26 cellular contexts compared by ENCODE assay signal in genomic region chr3:144662729-144663128, GRCh38.
A peak's percentile ranks its signal among the peaks of the same experiment; 100 is the strongest.
DNase-seq lines count a peak whose midpoint lies in the region; ATAC-seq lines count a peak whose summit lies in the region.
"Had no signal": no experiment of that assay in that cellular context is flagged by ENCODE, and none has a peak within 500 bp of the region (broad histone marks: within the 10 kb centered on the region; RNA-seq: fewer than 3 reads in every experiment).

No MANE protein-coding gene starts in this region.

- H3K27ac ChIP-seq in caudate nucleus (ENCODE audit: low read depth, low read length) (peak overlapping the region; percentile 89), layer of hippocampus (ENCODE audit: low read depth, low read length) (peak overlapping the region; percentile 83)
- H3K27ac ChIP-seq: A549, HL-60, KMS-11, SJSA1 had no signal

- no peak for ATAC-seq in stimulated activated memory B cell treated with anti-CD40 and anti-IgM and Interleukin-4, amounts not matched to agents 10 μg/mL and 1 μg/mL and 100 μg/mL, for 72 hours
- ATAC-seq in naive thymus-derived CD8-positive, alpha-beta T cell, result no peak
- ATAC-seq: A549, HCT116, PC-3, Right ventricle myocardium inferior had no signal

- H3K36me3 Mint-ChIP-seq in stimulated activated memory B cell treated with anti-CD40 and anti-IgM and Interleukin-4, amounts not matched to agents 10 μg/mL and 1 μg/mL and 100 μg/mL, for 72 hours, result no peaks in the 10 kb centered on the region
- peaks cover 0 to 5% (median 0%) of the 10 kb centered on the region in 3 donors for H3K36me3 Mint-ChIP-seq in naive thymus-derived CD8-positive, alpha-beta T cell
- H3K36me3 Mint-ChIP-seq: CD4-positive, alpha-beta memory T cell; IgD-negative memory B cell had no signal

- H3K9me3 Mint-ChIP-seq in stimulated activated memory B cell treated with anti-CD40 and anti-IgM and Interleukin-4, amounts not matched to agents 10 μg/mL and 1 μg/mL and 100 μg/mL, for 72 hours, result peaks cover 8% of the 10 kb centered on the region
- peaks cover 8 to 30% (median 17%) of the 10 kb centered on the region in 9 donors for H3K9me3 Mint-ChIP-seq in naive thymus-derived CD8-positive, alpha-beta T cell

- DNase-seq in NCI-H82 treated with DMSO at 0.1 percent for 48 hours (lab: John Stamatoyannopoulos, UW; ENCODE audit: unreplicated experiment), result peak; percentile 10
- DNase-seq in caudate nucleus (lab: John Stamatoyannopoulos, UW), result no peak
- peak; percentile 55 for DNase-seq in superior temporal gyrus (ENCODE audit: extremely low spot score)
- DNase-seq in GF-D8 (lab: John Stamatoyannopoulos, UW), result no peak
- DNase-seq in occipital lobe (lab: John Stamatoyannopoulos, UW), result no peak
- DNase-seq in naive thymus-derived CD8-positive, alpha-beta T cell, result no peak
- DNase-seq: AML-193; CD4-positive, alpha-beta memory T cell; COR-L47; MM.1S; NCI-H1048; NCI-H1417 treated with DMSO at 0.1 percent for 48 hours; NCI-H1694 treated with DMSO at 0.1 percent for 48 hours; NCI-H2081; NCI-H2227 treated with DMSO at 0.1 percent for 48 hours; NCI-H69; PC-3 had no signal

- no peak overlapping the region for H3K4me3 Mint-ChIP-seq in stimulated activated memory B cell treated with anti-CD40 and anti-IgM and Interleukin-4, amounts not matched to agents 10 μg/mL and 1 μg/mL and 100 μg/mL, for 72 hours
- H3K4me3 Mint-ChIP-seq in naive thymus-derived CD8-positive, alpha-beta T cell, result no peak overlapping the region
- H3K4me3 Mint-ChIP-seq: CD4-positive, alpha-beta memory T cell; IgD-negative memory B cell had no signal

- H3K27ac Mint-ChIP-seq in stimulated activated memory B cell treated with anti-CD40 and anti-IgM and Interleukin-4, amounts not matched to agents 10 μg/mL and 1 μg/mL and 100 μg/mL, for 72 hours, result no peak overlapping the region
- H3K27ac Mint-ChIP-seq in naive thymus-derived CD8-positive, alpha-beta T cell, result no peak overlapping the region
- H3K27ac Mint-ChIP-seq: CD4-positive, alpha-beta memory T cell; IgD-negative memory B cell had no signal

- no peaks in the 10 kb centered on the region for H3K4me1 Mint-ChIP-seq in stimulated activated memory B cell treated with anti-CD40 and anti-IgM and Interleukin-4, amounts not matched to agents 10 μg/mL and 1 μg/mL and 100 μg/mL, for 72 hours
- H3K4me1 Mint-ChIP-seq in naive thymus-derived CD8-positive, alpha-beta T cell, result no peaks in the 10 kb centered on the region
- H3K4me1 Mint-ChIP-seq: CD4-positive, alpha-beta memory T cell; IgD-negative memory B cell had no signal

- H3K27me3 Mint-ChIP-seq in stimulated activated memory B cell treated with anti-CD40 and anti-IgM and Interleukin-4, amounts not matched to agents 10 μg/mL and 1 μg/mL and 100 μg/mL, for 72 hours, result no peaks in the 10 kb centered on the region
- peaks cover 0 to 3% (median 0%) of the 10 kb centered on the region in 5 donors for H3K27me3 Mint-ChIP-seq in naive thymus-derived CD8-positive, alpha-beta T cell
- H3K27me3 Mint-ChIP-seq: CD4-positive, alpha-beta memory T cell; IgD-negative memory B cell had no signal

- POLR2A ChIA-PET in naive thymus-derived CD8-positive, alpha-beta T cell (lab: Charles Lee), result no interaction called here

- H3K27me3 ChIP-seq in layer of hippocampus (ENCODE audit: control insufficient read depth, insufficient read depth, low read length), result no peaks in the 10 kb centered on the region
- H3K27me3 ChIP-seq: SJSA1 had no signal

Comparison
In these comparisons a context has a peak if more than half of its experiments do, and no peak if none do; other contexts are left out.
1. DNase-seq: peak in NCI-H82 treated with DMSO at 0.1 percent for 48 hours (single experiment) and superior temporal gyrus (single experiment); none in caudate nucleus (0 of 61), GF-D8 (single experiment), occipital lobe (single experiment) and naive thymus-derived CD8-positive, alpha-beta T cell (0 of 10).